1 cellular context compared by ENCODE assay signal in the genomic region with DNA sequence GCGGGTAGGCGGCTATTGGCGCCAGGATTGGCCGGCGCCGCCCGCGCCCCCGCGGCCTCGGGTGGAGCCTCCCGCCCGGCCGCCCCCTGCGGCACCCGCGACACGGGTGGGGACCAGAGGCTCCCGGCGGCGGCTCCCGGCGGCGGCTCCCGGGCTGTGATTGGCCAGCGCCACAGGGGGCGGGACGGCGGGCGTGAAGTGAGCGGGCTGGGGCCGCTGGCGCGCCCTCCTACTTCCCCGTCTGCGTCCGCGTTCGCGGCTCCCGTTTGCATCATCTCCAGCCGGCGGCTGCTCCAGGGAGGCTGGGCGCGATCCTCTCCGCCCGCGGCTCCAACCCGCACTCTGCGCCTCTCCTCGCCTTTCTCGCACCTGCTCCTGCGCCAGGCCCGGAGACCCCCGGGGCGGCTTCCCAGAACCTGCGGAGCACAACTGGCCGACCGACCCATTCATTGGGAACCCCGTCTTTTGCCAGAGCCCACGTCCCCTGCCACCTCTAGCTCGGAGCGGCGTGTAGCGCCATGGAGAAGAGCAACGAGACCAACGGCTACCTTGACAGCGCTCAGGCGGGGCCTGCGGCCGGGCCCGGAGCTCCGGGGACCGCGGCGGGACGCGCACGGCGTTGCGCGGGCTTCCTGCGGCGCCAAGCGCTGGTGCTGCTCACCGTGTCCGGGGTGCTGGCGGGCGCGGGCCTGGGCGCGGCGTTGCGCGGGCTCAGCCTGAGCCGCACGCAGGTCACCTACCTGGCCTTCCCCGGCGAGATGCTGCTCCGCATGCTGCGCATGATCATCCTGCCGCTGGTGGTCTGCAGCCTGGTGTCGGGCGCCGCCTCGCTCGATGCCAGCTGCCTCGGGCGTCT.
TF ChIP-seq lines count a peak whose summit lies in the region.

A gene (plus strand): TSS at position 274 of the 856 bp plus-strand sequence. CDS start 245 bp downstream, at position 519.

TF ChIP-seq in HepG2, 621 proteins besides CTCF, POLR2A, EP300 and RAD21 (continued from another document and continues in another):
- TF ChIP-seq, protein P1, sequence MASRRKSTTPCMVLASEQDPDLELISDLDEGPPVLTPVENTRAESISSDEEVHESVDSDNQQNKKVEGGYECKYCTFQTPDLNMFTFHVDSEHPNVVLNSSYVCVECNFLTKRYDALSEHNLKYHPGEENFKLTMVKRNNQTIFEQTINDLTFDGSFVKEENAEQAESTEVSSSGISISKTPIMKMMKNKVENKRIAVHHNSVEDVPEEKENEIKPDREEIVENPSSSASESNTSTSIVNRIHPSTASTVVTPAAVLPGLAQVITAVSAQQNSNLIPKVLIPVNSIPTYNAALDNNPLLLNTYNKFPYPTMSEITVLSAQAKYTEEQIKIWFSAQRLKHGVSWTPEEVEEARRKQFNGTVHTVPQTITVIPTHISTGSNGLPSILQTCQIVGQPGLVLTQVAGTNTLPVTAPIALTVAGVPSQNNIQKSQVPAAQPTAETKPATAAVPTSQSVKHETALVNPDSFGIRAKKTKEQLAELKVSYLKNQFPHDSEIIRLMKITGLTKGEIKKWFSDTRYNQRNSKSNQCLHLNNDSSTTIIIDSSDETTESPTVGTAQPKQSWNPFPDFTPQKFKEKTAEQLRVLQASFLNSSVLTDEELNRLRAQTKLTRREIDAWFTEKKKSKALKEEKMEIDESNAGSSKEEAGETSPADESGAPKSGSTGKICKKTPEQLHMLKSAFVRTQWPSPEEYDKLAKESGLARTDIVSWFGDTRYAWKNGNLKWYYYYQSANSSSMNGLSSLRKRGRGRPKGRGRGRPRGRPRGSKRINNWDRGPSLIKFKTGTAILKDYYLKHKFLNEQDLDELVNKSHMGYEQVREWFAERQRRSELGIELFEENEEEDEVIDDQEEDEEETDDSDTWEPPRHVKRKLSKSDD (CRISPR knock-in tag; IDR thresholded peaks at IDR 0.05; ENCODE audit: low read depth), result 0 out of 2 replicates have a peak, but pooled peaks have one; percentile 9
- TF ChIP-seq, protein P2, sequence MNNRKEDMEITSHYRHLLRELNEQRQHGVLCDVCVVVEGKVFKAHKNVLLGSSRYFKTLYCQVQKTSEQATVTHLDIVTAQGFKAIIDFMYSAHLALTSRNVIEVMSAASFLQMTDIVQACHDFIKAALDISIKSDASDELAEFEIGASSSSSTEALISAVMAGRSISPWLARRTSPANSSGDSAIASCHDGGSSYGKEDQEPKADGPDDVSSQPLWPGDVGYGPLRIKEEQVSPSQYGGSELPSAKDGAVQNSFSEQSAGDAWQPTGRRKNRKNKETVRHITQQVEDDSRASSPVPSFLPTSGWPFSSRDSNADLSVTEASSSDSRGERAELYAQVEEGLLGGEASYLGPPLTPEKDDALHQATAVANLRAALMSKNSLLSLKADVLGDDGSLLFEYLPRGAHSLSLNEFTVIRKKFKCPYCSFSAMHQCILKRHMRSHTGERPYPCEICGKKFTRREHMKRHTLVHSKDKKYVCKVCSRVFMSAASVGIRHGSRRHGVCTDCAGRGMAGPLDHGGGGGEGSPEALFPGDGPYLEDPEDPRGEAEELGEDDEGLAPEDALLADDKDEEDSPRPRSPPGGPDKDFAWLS (CRISPR knock-in tag; IDR thresholded peaks at IDR 0.05; ENCODE audit: borderline replicate concordance), result no peak
- TF ChIP-seq, protein P3, sequence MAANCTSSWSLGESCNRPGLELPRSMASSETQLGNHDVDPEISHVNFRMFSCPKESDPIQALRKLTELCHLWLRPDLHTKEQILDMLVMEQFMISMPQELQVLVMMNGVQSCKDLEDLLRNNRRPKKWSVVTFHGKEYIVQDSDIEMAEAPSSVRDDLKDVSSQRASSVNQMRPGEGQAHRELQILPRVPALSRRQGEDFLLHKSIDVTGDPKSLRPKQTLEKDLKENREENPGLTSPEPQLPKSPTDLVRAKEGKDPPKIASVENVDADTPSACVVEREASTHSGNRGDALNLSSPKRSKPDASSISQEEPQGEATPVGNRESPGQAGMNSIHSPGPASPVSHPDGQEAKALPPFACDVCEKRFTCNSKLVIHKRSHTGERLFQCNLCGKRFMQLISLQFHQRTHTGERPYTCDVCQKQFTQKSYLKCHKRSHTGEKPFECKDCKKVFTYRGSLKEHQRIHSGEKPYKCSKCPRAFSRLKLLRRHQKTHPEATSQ (CRISPR knock-in tag; IDR thresholded peaks at IDR 0.05; ENCODE audit: borderline replicate concordance), result no peak
- TF ChIP-seq ZNF768 (CRISPR knock-in tag; IDR thresholded peaks at IDR 0.05) (no peak), MAZ (IDR thresholded peaks at IDR 0.05; ENCODE audit: borderline replicate concordance, low read depth, low read length) (no peak), MAZ (CRISPR knock-in tag; IDR thresholded peaks at IDR 0.05; ENCODE audit: low read depth) (no peak), MAFF (IDR thresholded peaks at IDR 0.05; ENCODE audit: low read depth, low read length) (no peak), ZFP41 (CRISPR knock-in tag; IDR thresholded peaks at IDR 0.05; ENCODE audit: borderline replicate concordance) (no peak), MBNL3 (CRISPR knock-in tag; conservative IDR thresholded peaks at IDR 0.05) (no peak), HDAC1 (CRISPR knock-in tag; IDR thresholded peaks at IDR 0.05) (peak; percentile 43), NFE2 (CRISPR knock-in tag; IDR thresholded peaks at IDR 0.05) (no peak), DNMT3B (CRISPR knock-in tag; conservative IDR thresholded peaks at IDR 0.05) (no peak), ATF1 (CRISPR knock-in tag; IDR thresholded peaks at IDR 0.05) (no peak), ARNT2 (CRISPR knock-in tag; IDR thresholded peaks at IDR 0.05; ENCODE audit: low read depth) (peak; percentile 75), ZNF672 (CRISPR knock-in tag; IDR thresholded peaks at IDR 0.05) (no peak), MIER2 (CRISPR knock-in tag; IDR thresholded peaks at IDR 0.05) (no peak), ZNF224 (CRISPR knock-in tag; IDR thresholded peaks at IDR 0.05) (peak; percentile 88; the same call in 1 of the 2 replicates), ZFP62 (CRISPR knock-in tag; IDR thresholded peaks at IDR 0.05) (no peak), THYN1 (CRISPR knock-in tag; IDR thresholded peaks at IDR 0.05; ENCODE audit: borderline replicate concordance, low read depth) (no peak)
- TF ChIP-seq, protein P4, sequence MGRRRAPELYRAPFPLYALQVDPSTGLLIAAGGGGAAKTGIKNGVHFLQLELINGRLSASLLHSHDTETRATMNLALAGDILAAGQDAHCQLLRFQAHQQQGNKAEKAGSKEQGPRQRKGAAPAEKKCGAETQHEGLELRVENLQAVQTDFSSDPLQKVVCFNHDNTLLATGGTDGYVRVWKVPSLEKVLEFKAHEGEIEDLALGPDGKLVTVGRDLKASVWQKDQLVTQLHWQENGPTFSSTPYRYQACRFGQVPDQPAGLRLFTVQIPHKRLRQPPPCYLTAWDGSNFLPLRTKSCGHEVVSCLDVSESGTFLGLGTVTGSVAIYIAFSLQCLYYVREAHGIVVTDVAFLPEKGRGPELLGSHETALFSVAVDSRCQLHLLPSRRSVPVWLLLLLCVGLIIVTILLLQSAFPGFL (CRISPR knock-in tag; IDR thresholded peaks at IDR 0.05), result no peak
- TF ChIP-seq, protein P5, sequence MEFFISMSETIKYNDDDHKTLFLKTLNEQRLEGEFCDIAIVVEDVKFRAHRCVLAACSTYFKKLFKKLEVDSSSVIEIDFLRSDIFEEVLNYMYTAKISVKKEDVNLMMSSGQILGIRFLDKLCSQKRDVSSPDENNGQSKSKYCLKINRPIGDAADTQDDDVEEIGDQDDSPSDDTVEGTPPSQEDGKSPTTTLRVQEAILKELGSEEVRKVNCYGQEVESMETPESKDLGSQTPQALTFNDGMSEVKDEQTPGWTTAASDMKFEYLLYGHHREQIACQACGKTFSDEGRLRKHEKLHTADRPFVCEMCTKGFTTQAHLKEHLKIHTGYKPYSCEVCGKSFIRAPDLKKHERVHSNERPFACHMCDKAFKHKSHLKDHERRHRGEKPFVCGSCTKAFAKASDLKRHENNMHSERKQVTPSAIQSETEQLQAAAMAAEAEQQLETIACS (CRISPR knock-in tag; IDR thresholded peaks at IDR 0.05), result peak; percentile 75
- TF ChIP-seq, protein P6, sequence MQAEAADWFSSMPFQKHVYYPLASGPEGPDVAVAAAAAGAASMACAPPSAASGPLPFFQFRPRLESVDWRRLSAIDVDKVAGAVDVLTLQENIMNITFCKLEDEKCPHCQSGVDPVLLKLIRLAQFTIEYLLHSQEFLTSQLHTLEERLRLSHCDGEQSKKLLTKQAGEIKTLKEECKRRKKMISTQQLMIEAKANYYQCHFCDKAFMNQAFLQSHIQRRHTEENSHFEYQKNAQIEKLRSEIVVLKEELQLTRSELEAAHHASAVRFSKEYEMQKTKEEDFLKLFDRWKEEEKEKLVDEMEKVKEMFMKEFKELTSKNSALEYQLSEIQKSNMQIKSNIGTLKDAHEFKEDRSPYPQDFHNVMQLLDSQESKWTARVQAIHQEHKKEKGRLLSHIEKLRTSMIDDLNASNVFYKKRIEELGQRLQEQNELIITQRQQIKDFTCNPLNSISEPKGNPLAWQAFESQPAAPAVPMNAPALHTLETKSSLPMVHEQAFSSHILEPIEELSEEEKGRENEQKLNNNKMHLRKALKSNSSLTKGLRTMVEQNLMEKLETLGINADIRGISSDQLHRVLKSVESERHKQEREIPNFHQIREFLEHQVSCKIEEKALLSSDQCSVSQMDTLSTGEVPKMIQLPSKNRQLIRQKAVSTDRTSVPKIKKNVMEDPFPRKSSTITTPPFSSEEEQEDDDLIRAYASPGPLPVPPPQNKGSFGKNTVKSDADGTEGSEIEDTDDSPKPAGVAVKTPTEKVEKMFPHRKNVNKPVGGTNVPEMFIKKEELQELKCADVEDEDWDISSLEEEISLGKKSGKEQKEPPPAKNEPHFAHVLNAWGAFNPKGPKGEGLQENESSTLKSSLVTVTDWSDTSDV (CRISPR knock-in tag; IDR thresholded peaks at IDR 0.05), result no peak
- TF ChIP-seq, protein P7, sequence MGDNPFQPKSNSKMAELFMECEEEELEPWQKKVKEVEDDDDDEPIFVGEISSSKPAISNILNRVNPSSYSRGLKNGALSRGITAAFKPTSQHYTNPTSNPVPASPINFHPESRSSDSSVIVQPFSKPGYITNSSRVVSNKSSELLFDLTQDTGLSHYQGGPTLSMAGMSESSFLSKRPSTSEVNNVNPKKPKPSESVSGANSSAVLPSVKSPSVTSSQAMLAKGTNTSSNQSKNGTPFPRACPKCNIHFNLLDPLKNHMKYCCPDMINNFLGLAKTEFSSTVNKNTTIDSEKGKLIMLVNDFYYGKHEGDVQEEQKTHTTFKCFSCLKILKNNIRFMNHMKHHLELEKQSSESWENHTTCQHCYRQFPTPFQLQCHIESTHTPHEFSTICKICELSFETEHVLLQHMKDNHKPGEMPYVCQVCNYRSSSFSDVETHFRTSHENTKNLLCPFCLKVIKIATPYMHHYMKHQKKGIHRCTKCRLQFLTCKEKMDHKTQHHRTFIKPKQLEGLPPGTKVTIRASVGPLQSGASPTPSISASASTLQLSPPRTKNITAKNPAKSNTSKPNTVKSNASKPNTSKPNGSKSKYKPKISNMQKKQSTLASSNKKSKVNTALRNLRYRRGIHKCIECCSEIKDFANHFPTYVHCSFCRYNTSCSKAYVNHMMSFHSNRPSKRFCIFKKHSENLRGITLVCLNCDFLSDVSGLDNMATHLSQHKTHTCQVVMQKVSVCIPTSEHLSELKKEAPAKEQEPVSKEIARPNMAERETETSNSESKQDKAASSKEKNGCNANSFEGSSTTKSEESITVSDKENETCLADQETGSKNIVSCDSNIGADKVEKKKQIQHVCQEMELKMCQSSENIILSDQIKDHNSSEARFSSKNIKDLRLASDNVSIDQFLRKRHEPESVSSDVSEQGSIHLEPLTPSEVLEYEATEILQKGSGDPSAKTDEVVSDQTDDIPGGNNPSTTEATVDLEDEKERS (CRISPR knock-in tag; IDR thresholded peaks at IDR 0.05), result no peak
- TF ChIP-seq, protein P8, sequence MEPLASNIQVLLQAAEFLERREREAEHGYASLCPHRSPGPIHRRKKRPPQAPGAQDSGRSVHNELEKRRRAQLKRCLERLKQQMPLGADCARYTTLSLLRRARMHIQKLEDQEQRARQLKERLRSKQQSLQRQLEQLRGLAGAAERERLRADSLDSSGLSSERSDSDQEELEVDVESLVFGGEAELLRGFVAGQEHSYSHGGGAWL (CRISPR knock-in tag; IDR thresholded peaks at IDR 0.05), result peak; percentile 24; the same call in 1 of the 2 replicates
- TF ChIP-seq, protein P9, sequence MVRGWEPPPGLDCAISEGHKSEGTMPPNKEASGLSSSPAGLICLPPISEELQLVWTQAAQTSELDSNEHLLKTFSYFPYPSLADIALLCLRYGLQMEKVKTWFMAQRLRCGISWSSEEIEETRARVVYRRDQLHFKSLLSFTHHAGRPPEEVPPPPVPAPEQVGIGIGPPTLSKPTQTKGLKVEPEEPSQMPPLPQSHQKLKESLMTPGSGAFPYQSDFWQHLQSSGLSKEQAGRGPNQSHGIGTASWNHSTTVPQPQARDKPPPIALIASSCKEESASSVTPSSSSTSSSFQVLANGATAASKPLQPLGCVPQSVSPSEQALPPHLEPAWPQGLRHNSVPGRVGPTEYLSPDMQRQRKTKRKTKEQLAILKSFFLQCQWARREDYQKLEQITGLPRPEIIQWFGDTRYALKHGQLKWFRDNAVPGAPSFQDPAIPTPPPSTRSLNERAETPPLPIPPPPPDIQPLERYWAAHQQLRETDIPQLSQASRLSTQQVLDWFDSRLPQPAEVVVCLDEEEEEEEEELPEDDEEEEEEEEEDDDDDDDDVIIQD (CRISPR knock-in tag; IDR thresholded peaks at IDR 0.05; ENCODE audit: low read depth), result no peak
- TF ChIP-seq, protein P10, sequence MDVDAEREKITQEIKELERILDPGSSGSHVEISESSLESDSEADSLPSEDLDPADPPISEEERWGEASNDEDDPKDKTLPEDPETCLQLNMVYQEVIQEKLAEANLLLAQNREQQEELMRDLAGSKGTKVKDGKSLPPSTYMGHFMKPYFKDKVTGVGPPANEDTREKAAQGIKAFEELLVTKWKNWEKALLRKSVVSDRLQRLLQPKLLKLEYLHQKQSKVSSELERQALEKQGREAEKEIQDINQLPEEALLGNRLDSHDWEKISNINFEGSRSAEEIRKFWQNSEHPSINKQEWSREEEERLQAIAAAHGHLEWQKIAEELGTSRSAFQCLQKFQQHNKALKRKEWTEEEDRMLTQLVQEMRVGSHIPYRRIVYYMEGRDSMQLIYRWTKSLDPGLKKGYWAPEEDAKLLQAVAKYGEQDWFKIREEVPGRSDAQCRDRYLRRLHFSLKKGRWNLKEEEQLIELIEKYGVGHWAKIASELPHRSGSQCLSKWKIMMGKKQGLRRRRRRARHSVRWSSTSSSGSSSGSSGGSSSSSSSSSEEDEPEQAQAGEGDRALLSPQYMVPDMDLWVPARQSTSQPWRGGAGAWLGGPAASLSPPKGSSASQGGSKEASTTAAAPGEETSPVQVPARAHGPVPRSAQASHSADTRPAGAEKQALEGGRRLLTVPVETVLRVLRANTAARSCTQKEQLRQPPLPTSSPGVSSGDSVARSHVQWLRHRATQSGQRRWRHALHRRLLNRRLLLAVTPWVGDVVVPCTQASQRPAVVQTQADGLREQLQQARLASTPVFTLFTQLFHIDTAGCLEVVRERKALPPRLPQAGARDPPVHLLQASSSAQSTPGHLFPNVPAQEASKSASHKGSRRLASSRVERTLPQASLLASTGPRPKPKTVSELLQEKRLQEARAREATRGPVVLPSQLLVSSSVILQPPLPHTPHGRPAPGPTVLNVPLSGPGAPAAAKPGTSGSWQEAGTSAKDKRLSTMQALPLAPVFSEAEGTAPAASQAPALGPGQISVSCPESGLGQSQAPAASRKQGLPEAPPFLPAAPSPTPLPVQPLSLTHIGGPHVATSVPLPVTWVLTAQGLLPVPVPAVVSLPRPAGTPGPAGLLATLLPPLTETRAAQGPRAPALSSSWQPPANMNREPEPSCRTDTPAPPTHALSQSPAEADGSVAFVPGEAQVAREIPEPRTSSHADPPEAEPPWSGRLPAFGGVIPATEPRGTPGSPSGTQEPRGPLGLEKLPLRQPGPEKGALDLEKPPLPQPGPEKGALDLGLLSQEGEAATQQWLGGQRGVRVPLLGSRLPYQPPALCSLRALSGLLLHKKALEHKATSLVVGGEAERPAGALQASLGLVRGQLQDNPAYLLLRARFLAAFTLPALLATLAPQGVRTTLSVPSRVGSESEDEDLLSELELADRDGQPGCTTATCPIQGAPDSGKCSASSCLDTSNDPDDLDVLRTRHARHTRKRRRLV (CRISPR knock-in tag; IDR thresholded peaks at IDR 0.05), result no peak; the same call in 1 of the 2 replicates
- TF ChIP-seq, protein P11, sequence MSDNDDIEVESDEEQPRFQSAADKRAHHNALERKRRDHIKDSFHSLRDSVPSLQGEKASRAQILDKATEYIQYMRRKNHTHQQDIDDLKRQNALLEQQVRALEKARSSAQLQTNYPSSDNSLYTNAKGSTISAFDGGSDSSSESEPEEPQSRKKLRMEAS (IDR thresholded peaks at IDR 0.05), result 0 out of 2 replicates have a peak, but pooled peaks have one; percentile 32
